In the genomic region with DNA sequence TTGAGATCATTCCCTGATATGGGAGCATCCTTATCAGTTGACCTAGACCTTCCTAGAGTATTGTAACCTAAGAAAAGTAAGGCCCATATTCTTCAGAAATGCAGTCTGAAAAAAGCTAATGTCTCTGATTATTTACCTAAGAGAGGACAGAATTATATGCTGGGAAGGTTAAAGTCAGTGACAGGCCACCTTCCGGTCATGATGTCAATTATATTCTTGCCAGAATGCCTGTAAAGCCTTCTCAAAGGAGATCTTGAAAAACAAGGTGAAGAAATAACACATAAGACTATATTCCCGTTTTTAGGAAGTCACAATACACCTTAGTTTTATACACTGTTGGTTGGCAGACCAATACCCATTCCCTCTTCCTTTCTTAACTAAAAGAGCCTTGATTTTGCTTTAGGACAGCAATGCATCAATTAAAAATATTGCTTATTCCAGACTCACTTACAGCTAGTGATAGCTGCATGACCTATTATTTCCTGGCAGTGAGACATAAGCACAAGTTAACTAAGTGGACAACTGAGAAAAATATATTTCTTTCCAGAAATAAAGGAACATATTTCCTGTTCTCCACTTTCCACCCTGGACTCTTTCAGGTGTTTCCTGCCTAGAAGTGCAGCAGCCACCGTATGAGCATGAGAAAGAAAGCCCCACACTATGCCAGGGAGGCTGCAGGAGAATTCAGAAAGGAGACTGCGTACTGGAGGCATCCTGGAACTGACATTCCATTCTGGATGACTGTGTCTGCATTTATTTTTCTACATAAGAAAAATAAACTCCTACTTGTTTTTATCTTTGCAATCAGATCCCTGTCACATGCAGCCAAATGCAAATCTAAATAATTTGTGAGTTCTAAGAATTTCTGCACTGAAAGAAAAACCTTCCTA, we compare ENCODE assay signal across 18 cellular contexts.
DNase-seq lines count a peak whose midpoint lies in the region; ATAC-seq and TF ChIP-seq lines count a peak whose summit lies in the region.
"Had no signal": no experiment of that assay in that cellular context is flagged by ENCODE, and none has a peak within 500 bp of the region (broad histone marks: within the 10 kb centered on the region; RNA-seq: fewer than 3 reads in every experiment).

No MANE protein-coding gene starts in this region.

- peak overlapping the region; percentile 57; the same call in 1 of the 2 replicates for H3K4ac ChIP-seq in IMR-90 (ENCODE audit: low read depth, low read length)

- peak overlapping the region; percentile 47; the same call in 1 of the 2 replicates for H3K14ac ChIP-seq in IMR-90 (replicated peaks; ENCODE audit: low read depth, low read length)

- H3K36me3 ChIP-seq in IMR-90 (ENCODE audit: control insufficient read depth, insufficient read depth, low read length) (no peaks in the 10 kb centered on the region), hepatocyte (replicated peaks; ENCODE audit: insufficient read depth, low read depth) (no peaks in the 10 kb centered on the region), gastrocnemius medialis (no peaks in the 10 kb centered on the region)
- H3K36me3 ChIP-seq: suprapubic skin had no signal

- no peaks in the 10 kb centered on the region for H3K9me2 ChIP-seq in hepatocyte (replicated peaks; ENCODE audit: insufficient read depth)

- no peak overlapping the region for H3K4me3 Mint-ChIP-seq in T-helper 17 cell
- H3K4me3 Mint-ChIP-seq in mesothelial cell of epicardium, result no peak overlapping the region
- H3K4me3 Mint-ChIP-seq: WTC11 had no signal

- BruUV-seq in IMR-90 (replicated peaks; lab: Mats Ljungman, UMichigan), result no TSS peak

- H2BK120ac ChIP-seq in IMR-90 (ENCODE audit: low read depth, low read length), result peak overlapping the region; percentile 89

- no peak overlapping the region; the same call in 1 of the 2 replicates for H2AK5ac ChIP-seq in IMR-90 (ENCODE audit: low read depth, low read length)

- H3K9me3 Mint-ChIP-seq in mesothelial cell of epicardium, result peaks cover 17% of the 10 kb centered on the region

- H3K9me3 ChIP-seq in IMR-90 (ENCODE audit: control insufficient read depth, insufficient read depth, low read length), result peaks cover 3% of the 10 kb centered on the region; the same call in 1 of the 2 replicates
- no peaks in the 10 kb centered on the region for H3K9me3 ChIP-seq in hepatocyte (ENCODE audit: low read depth)
- no peaks in the 10 kb centered on the region for H3K9me3 ChIP-seq in T-helper 17 cell (ENCODE audit: control insufficient read depth, low read length, poor library complexity, severe bottlenecking)
- H3K9me3 ChIP-seq in gastrocnemius medialis, result no peaks in the 10 kb centered on the region
- H3K9me3 ChIP-seq: suprapubic skin had no signal

- H3K79me1 ChIP-seq in IMR-90 (ENCODE audit: low read depth in 1 of 2, low read length in 2 of 2), result no peaks in the 10 kb centered on the region

- peak; percentile 99 for ATAC-seq in IMR-90 (ENCODE audit: low read depth)
- ATAC-seq in HG03460 (IDR thresholded peaks at IDR 0.05; ENCODE audit: unreplicated experiment), result no peak
- ATAC-seq in T-helper 17 cell, result no peak
- ATAC-seq in gastrocnemius medialis, result no peak
- ATAC-seq: WTC11 had no signal

- no peaks in the 10 kb centered on the region for H3K79me2 ChIP-seq in hepatocyte

- intact Hi-C loops in IMR-90 (cut with micrococcal nuclease) (no loop called here), gastrocnemius medialis (cut with DNase I; ENCODE audit: low total_unique reads) (no loop called here)

- dilution Hi-C loops in IMR-90 (cut with HindIII; ENCODE audit: low sequenced_read_pairs, unreplicated experiment), result no loop called here

- no peak overlapping the region for H3K9ac ChIP-seq in IMR-90 (ENCODE audit: low read depth, low read length)

- TF ChIP-seq POLR2A in IMR-90 (IDR thresholded peaks at IDR 0.05; ENCODE audit: low read depth, low read length), result no peak
- no peak for TF ChIP-seq POLR2A in gastrocnemius medialis (IDR thresholded peaks at IDR 0.05)

- H3K56ac ChIP-seq in IMR-90 (ENCODE audit: extremely low read depth, insufficient read depth, low read length), result peak overlapping the region; percentile 13; the same call in 1 of the 2 replicates

- H2AFZ ChIP-seq in IMR-90 (replicated peaks; ENCODE audit: low read length, poor library complexity), result no peak overlapping the region
- H2AFZ ChIP-seq in hepatocyte, result peak overlapping the region; percentile 15

- H4K91ac ChIP-seq in IMR-90 (ENCODE audit: insufficient read depth, low read depth, low read length), result peak overlapping the region; percentile 17; the same call in 1 of the 2 replicates

- H4K20me1 ChIP-seq in IMR-90 (ENCODE audit: insufficient read depth, low read length) (no peaks in the 10 kb centered on the region), hepatocyte (ENCODE audit: insufficient read depth, poor library complexity, severe bottlenecking) (no peaks in the 10 kb centered on the region)

- no peak overlapping the region for H2AK9ac ChIP-seq in IMR-90 (replicated peaks; ENCODE audit: low read depth, low read length, poor library complexity)

- in situ Hi-C loops in IMR-90 (cut with MboI; ENCODE audit: low sequenced_read_pairs) (no loop called here), gastrocnemius medialis (cut with MboI; ENCODE audit: low sequenced_read_pairs in 4 of 4) (no loop called here)

- H3K4me2 ChIP-seq in IMR-90 (ENCODE audit: low read depth, low read length) (peak overlapping the region; percentile 56), hepatocyte (no peak overlapping the region)

- TF ChIP-seq RAD21 in IMR-90 (IDR thresholded peaks at IDR 0.05; ENCODE audit: low read length), result no peak

- peak overlapping the region; percentile 1; the same call in 1 of the 2 replicates for H4K5ac ChIP-seq in IMR-90 (ENCODE audit: low read depth, low read length)

- H3K27ac ChIP-seq in IMR-90 (ENCODE audit: insufficient read depth, low read length) (no peak overlapping the region), hepatocyte (no peak overlapping the region), gastrocnemius medialis (no peak overlapping the region)
- H3K27ac ChIP-seq: suprapubic skin had no signal

- H3K36me3 Mint-ChIP-seq in T-helper 17 cell (ENCODE audit: low read depth) (no peaks in the 10 kb centered on the region), mesothelial cell of epicardium (no peaks in the 10 kb centered on the region)
- H3K36me3 Mint-ChIP-seq: WTC11 had no signal

- H2BK20ac ChIP-seq in IMR-90 (ENCODE audit: low read depth, low read length), result peak overlapping the region; percentile 58

- peak; percentile 10 for DNase-seq in AG04449 (ENCODE audit: low read depth, low spot score)
- DNase-seq in IMR-90, result peak; percentile 87
- DNase-seq in cardiac fibroblast (ENCODE audit: low read depth in 2 of 2), result peak; percentile 63 to 70
- DNase-seq in hepatocyte (ENCODE audit: low spot score), result no peak
- DNase-seq in T-helper 17 cell, result no peak
- DNase-seq in gastrocnemius medialis, result no peak
- no peak for DNase-seq in mesothelial cell of epicardium (ENCODE audit: low spot score in 2 of 2, unreplicated experiment in 2 of 2)
- DNase-seq: activated effector memory CD4-positive, alpha-beta T cell treated with Interleukin-2 at 50 U/mL for 16 hours; anterior cingulate cortex; glutamatergic neuron; kidney; MM.1S; NCI-H187 treated with DMSO at 0.1 percent for 48 hours; NCI-H510A treated with DMSO at 0.1 percent for 48 hours had no signal

- H3K27ac Mint-ChIP-seq in T-helper 17 cell, result no peak overlapping the region
- no peak overlapping the region for H3K27ac Mint-ChIP-seq in mesothelial cell of epicardium
- H3K27ac Mint-ChIP-seq: progenitor cell of endocrine pancreas, WTC11 had no signal

- peak overlapping the region; percentile 84 for H3K18ac ChIP-seq in IMR-90 (ENCODE audit: low read depth, low read length)

- peak overlapping the region in 1 of 2 experiments; percentile 59; a peak in 2 of 4 replicates for H4K8ac ChIP-seq in IMR-90 (ENCODE audit: low read depth in 2 of 2, low read length in 2 of 2)

- H2BK5ac ChIP-seq in IMR-90 (ENCODE audit: low read depth, low read length, poor library complexity, severe bottlenecking), result no peak overlapping the region

- CTCF ChIA-PET in AG04449 (lab: Yijun Ruan, JAX), result interaction anchor here (1.4 kb wide), 1 partner anchor 11 kb away, joined by 3 read pairs; no protein-coding TSS in a partner anchor
- CTCF ChIA-PET in IMR-90 (lab: Yijun Ruan, JAX), result no interaction called here

- H3K4me1 Mint-ChIP-seq in T-helper 17 cell (no peaks in the 10 kb centered on the region), mesothelial cell of epicardium (peaks cover 5% of the 10 kb centered on the region)
- H3K4me1 Mint-ChIP-seq: WTC11 had no signal

- H3K4me1 ChIP-seq in IMR-90 (ENCODE audit: control insufficient read depth, insufficient read depth, low read length) (peaks cover 7% of the 10 kb centered on the region), hepatocyte (ENCODE audit: insufficient read depth) (no peaks in the 10 kb centered on the region), gastrocnemius medialis (no peaks in the 10 kb centered on the region)
- H3K4me1 ChIP-seq: suprapubic skin had no signal

- H3K4me3 ChIP-seq in AG04449 (ENCODE audit: low read depth, low read length) (no peak overlapping the region), IMR-90 (ENCODE audit: insufficient read depth, low read depth, low read length) (no peak overlapping the region), cardiac fibroblast (replicated peaks in 1 of 2; ENCODE audit: low read depth in 2 of 2, low read length in 2 of 2) (no peak overlapping the region), hepatocyte (no peak overlapping the region), gastrocnemius medialis (no peak overlapping the region)
- H3K4me3 ChIP-seq: suprapubic skin had no signal

- POLR2A ChIA-PET in AG04449 (lab: Yijun Ruan, JAX), result no interaction called here
- POLR2A ChIA-PET in IMR-90 (lab: Charles Lee; ENCODE audit: unreplicated experiment), result interaction anchor here (0.5 kb wide), 1 partner anchor 584 kb away, joined by 5 read pairs; no protein-coding TSS in a partner anchor

- no peak overlapping the region; the same call in 1 of the 2 replicates for H3K23ac ChIP-seq in IMR-90 (ENCODE audit: low read depth, low read length)

- H3K9me1 ChIP-seq in IMR-90 (ENCODE audit: insufficient read depth, low read length), result 0 out of 2 replicates have a peak, but pooled peaks cover 3% of the 10 kb centered on the region

- peak overlapping the region; percentile 69; the same call in 2 of the 3 replicates for H2BK15ac ChIP-seq in IMR-90 (ENCODE audit: low read depth, low read length)

- TF ChIP-seq CTCF in AG04449 (IDR thresholded peaks at IDR 0.05; ENCODE audit: insufficient read depth, low read length, missing control alignments) (no peak), IMR-90 (conservative IDR thresholded peaks at IDR 0.05; ENCODE audit: low read depth, low read length) (no peak), cardiac fibroblast (IDR thresholded peaks at IDR 0.05; ENCODE audit: low read depth, low read length) (no peak), hepatocyte (IDR thresholded peaks at IDR 0.05; ENCODE audit: poor library complexity) (no peak), gastrocnemius medialis (IDR thresholded peaks at IDR 0.05 in 4 of 5, conservative IDR thresholded peaks at IDR 0.05 in 1 of 5) (no peak), mesothelial cell of epicardium (IDR thresholded peaks at IDR 0.05; ENCODE audit: unreplicated experiment) (no peak)

- H3K27me3 Mint-ChIP-seq in T-helper 17 cell (no peaks in the 10 kb centered on the region), mesothelial cell of epicardium (ENCODE audit: low read depth) (no peaks in the 10 kb centered on the region)
- H3K27me3 Mint-ChIP-seq: progenitor cell of endocrine pancreas had no signal

- no peaks in the 10 kb centered on the region for H3K27me3 ChIP-seq in IMR-90 (ENCODE audit: control insufficient read depth, insufficient read depth, low read length)
- H3K27me3 ChIP-seq in hepatocyte, result no peaks in the 10 kb centered on the region
- no peaks in the 10 kb centered on the region for H3K27me3 ChIP-seq in gastrocnemius medialis
- H3K27me3 ChIP-seq: suprapubic skin had no signal

- WGBS in IMR-90 (ENCODE audit: extremely low coverage in 2 of 2, insufficient read length in 1 of 2), 2 experiments, result no CpG with 5 or more reads among the region's 4 CpGs
- WGBS in hepatocyte (ENCODE audit: low lambda C conversion rate, missing lambda C conversion rate), result 67% methylated on average over 4 of the region's 4 CpGs

Comparison
In these comparisons a context has a peak if more than half of its experiments do, and no peak if none do; other contexts are left out.
1. DNase-seq: peak in AG04449 (single experiment), IMR-90 (single experiment) and cardiac fibroblast (2 of 2); none in hepatocyte (single experiment), T-helper 17 cell (0 of 3), gastrocnemius medialis (0 of 2) and mesothelial cell of epicardium (0 of 2).